1 cellular context compared by ENCODE assay signal in the genomic region with DNA sequence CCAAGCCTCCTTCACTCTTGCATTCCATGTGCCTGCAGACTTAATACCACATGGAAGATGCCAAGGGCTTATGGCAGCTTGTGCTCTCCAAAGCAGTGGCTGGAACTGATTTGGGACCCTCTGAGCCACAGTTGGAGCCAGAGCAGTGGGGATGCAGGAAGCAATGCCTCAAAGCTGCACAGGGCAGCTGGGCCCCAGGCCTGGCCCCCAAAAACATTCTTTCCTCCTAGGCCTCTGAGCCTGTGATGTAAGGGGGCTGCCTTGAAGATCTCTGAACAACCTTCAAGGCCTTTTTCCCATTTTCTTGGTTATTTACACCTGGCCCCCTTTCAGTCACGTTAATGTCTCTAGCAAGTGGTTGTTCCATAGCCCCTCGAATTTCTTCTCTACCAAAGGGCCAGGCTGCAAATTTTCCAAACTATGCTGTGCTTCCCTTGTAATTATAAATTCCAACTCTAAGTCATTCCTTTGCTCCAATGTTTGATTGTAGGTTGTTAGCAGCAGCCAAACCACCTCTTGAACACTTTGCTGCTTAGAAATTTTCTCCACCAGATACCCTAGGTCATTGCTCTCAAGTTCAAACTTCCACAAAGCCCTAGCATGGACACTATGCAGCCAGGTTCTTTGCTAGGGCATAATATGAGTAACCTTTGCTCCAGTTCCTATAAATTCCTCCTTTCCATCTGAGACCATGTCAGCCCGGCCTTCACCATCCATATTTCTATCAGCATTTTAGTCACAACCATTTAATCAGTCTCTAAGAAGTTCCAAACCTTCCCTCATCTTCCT.
TF ChIP-seq lines count a peak whose summit lies in the region.

No MANE protein-coding gene starts in this region.

TF ChIP-seq in HepG2, 621 proteins besides CTCF, POLR2A, EP300 and RAD21 (continued from another document):
- TF ChIP-seq, protein P1, sequence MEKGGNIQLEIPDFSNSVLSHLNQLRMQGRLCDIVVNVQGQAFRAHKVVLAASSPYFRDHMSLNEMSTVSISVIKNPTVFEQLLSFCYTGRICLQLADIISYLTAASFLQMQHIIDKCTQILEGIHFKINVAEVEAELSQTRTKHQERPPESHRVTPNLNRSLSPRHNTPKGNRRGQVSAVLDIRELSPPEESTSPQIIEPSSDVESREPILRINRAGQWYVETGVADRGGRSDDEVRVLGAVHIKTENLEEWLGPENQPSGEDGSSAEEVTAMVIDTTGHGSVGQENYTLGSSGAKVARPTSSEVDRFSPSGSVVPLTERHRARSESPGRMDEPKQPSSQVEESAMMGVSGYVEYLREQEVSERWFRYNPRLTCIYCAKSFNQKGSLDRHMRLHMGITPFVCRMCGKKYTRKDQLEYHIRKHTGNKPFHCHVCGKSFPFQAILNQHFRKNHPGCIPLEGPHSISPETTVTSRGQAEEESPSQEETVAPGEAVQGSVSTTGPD (CRISPR knock-in tag; IDR thresholded peaks at IDR 0.05) = no peak
- TF ChIP-seq ZNF564 (CRISPR knock-in tag; IDR thresholded peaks at IDR 0.05) = no peak
- no peak for TF ChIP-seq DPF2 (CRISPR knock-in tag; IDR thresholded peaks at IDR 0.05; ENCODE audit: borderline replicate concordance, low read depth)
- no peak for TF ChIP-seq ZNF883 (CRISPR knock-in tag; IDR thresholded peaks at IDR 0.05; ENCODE audit: not compliant biosample characterization)
- no peak for TF ChIP-seq NR1H2 (CRISPR knock-in tag; IDR thresholded peaks at IDR 0.05; ENCODE audit: borderline replicate concordance, low read depth)
- no peak for TF ChIP-seq ZNF30 (CRISPR knock-in tag; IDR thresholded peaks at IDR 0.05)
- TF ChIP-seq ZNF841 (CRISPR knock-in tag; IDR thresholded peaks at IDR 0.05; ENCODE audit: borderline replicate concordance) = no peak
- TF ChIP-seq, protein P2, sequence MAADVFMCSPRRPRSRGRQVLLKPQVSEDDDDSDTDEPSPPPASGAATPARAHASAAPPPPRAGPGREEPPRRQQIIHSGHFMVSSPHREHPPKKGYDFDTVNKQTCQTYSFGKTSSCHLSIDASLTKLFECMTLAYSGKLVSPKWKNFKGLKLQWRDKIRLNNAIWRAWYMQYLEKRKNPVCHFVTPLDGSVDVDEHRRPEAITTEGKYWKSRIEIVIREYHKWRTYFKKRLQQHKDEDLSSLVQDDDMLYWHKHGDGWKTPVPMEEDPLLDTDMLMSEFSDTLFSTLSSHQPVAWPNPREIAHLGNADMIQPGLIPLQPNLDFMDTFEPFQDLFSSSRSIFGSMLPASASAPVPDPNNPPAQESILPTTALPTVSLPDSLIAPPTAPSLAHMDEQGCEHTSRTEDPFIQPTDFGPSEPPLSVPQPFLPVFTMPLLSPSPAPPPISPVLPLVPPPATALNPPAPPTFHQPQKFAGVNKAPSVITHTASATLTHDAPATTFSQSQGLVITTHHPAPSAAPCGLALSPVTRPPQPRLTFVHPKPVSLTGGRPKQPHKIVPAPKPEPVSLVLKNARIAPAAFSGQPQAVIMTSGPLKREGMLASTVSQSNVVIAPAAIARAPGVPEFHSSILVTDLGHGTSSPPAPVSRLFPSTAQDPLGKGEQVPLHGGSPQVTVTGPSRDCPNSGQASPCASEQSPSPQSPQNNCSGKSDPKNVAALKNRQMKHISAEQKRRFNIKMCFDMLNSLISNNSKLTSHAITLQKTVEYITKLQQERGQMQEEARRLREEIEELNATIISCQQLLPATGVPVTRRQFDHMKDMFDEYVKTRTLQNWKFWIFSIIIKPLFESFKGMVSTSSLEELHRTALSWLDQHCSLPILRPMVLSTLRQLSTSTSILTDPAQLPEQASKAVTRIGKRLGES (CRISPR knock-in tag; IDR thresholded peaks at IDR 0.05; ENCODE audit: borderline replicate concordance) = no peak
TF ChIP-seq in HepG2: peak in this region for 0.
